Comparison of ENCODE assay signal across 8 cellular contexts in genomic region chr4:140884431-140885058, GRCh38.
DNase-seq lines count a peak whose midpoint lies in the region; ATAC-seq, FAIRE-seq and TF ChIP-seq lines count a peak whose summit lies in the region.

No MANE protein-coding gene starts in this region.

- peak overlapping the region; percentile 39 for H2AFZ ChIP-seq in osteoblast (ENCODE audit: low read length)

- peak; percentile 84 for TF ChIP-seq CTCF in osteoblast (IDR thresholded peaks at IDR 0.05; ENCODE audit: extremely low read depth, low read depth, low read length)

- H3K79me2 ChIP-seq in osteoblast (ENCODE audit: insufficient read depth, low read length) = no peaks in the 10 kb centered on the region

- H4K20me1 ChIP-seq in osteoblast (ENCODE audit: insufficient read depth, low read length) = no peaks in the 10 kb centered on the region

- DNase-seq in AG08396 (ENCODE audit: low spot score) = peak; percentile 63
- DNase-seq in GM12891 (ENCODE audit: insufficient read length, low spot score) = peak; percentile 42
- peak; percentile 35 for DNase-seq in NCI-H1092 (lab: John Stamatoyannopoulos, UW)
- DNase-seq in T-helper 2 cell treated with Interferon-gamma antibody and Interleukin-4, amounts not matched to agents 5 μg/mL and 100 μg/mL, for 36 hours (ENCODE audit: low spot score) = peak; percentile 17
- DNase-seq in fibroblast of peridontal ligament (ENCODE audit: extremely low read depth) = peak; percentile 92
- DNase-seq in osteoblast (ENCODE audit: insufficient read length, low spot score, missing footprints) = peak; percentile 92
- DNase-seq in retina = no peak

- ATAC-seq in HG02678 (IDR thresholded peaks at IDR 0.05; ENCODE audit: unreplicated experiment) = peak; percentile 94

- H3K9me3 ChIP-seq in osteoblast (ENCODE audit: low read depth, low read length) = no peaks in the 10 kb centered on the region

- H3K27me3 ChIP-seq in osteoblast (ENCODE audit: insufficient read depth, low read length) = no peaks in the 10 kb centered on the region

- H3K27me3 Mint-ChIP-seq in T-helper 2 cell treated with Interferon-gamma antibody and Interleukin-4, amounts not matched to agents 5 μg/mL and 100 μg/mL, for 36 hours (ENCODE audit: low read depth) = peaks cover 6% of the 10 kb centered on the region

- no peak overlapping the region for H3K4me3 Mint-ChIP-seq in T-helper 2 cell treated with Interferon-gamma antibody and Interleukin-4, amounts not matched to agents 5 μg/mL and 100 μg/mL, for 36 hours

- peaks cover 5% of the 10 kb centered on the region for H3K4me1 ChIP-seq in osteoblast (ENCODE audit: insufficient read depth, low read length)

- no peaks in the 10 kb centered on the region for H3K4me1 Mint-ChIP-seq in T-helper 2 cell treated with Interferon-gamma antibody and Interleukin-4, amounts not matched to agents 5 μg/mL and 100 μg/mL, for 36 hours (ENCODE audit: low read depth)

- H3K27ac ChIP-seq in osteoblast (ENCODE audit: low read depth, low read length) = no peak overlapping the region

- H3K36me3 ChIP-seq in osteoblast (ENCODE audit: insufficient read depth, low read length) = no peaks in the 10 kb centered on the region

- no peak overlapping the region for H3K27ac Mint-ChIP-seq in T-helper 2 cell treated with Interferon-gamma antibody and Interleukin-4, amounts not matched to agents 5 μg/mL and 100 μg/mL, for 36 hours

- no peak overlapping the region for H3K4me3 ChIP-seq in osteoblast (ENCODE audit: insufficient read depth, low read length)

- FAIRE-seq in GM12891 (lab: Jason Lieb, UNC) = peak; percentile 73

- no peaks in the 10 kb centered on the region for H3K36me3 Mint-ChIP-seq in T-helper 2 cell treated with Interferon-gamma antibody and Interleukin-4, amounts not matched to agents 5 μg/mL and 100 μg/mL, for 36 hours (ENCODE audit: low read depth)

- TF ChIP-seq POLR2A in GM12891 (IDR thresholded peaks at IDR 0.05; ENCODE audit: low read depth, low read length) = no peak

- H3K9me3 Mint-ChIP-seq in T-helper 2 cell treated with Interferon-gamma antibody and Interleukin-4, amounts not matched to agents 5 μg/mL and 100 μg/mL, for 36 hours = no peaks in the 10 kb centered on the region

- peak overlapping the region; percentile 41 for H3K4me2 ChIP-seq in osteoblast (ENCODE audit: insufficient read depth, low read length)

TF ChIP-seq in GM12891, 5 proteins besides CTCF, POLR2A, EP300 and RAD21:
- TF ChIP-seq SPI1 (IDR thresholded peaks at IDR 0.05; ENCODE audit: low read depth, low read length) (no peak), TAF1 (IDR thresholded peaks at IDR 0.05; ENCODE audit: low read depth, low read length) (no peak), PAX5 (IDR thresholded peaks at IDR 0.05; ENCODE audit: insufficient read depth, low read length, severe bottlenecking) (no peak), POLR2AphosphoS5 (IDR thresholded peaks at IDR 0.05; ENCODE audit: low read depth, low read length) (no peak), POU2F2 (IDR thresholded peaks at IDR 0.05; ENCODE audit: low read depth, low read length) (no peak)
